In genomic region chr6:109269953-109270517, GRCh38 we compare ENCODE assay signal across 1 cellular context.
TF ChIP-seq lines count a peak whose summit lies in the region.

No MANE protein-coding gene starts in this region.

TF ChIP-seq in HEK293, 187 proteins besides CTCF, POLR2A, EP300 and RAD21 (continued from another document):
- TF ChIP-seq, protein P1, sequence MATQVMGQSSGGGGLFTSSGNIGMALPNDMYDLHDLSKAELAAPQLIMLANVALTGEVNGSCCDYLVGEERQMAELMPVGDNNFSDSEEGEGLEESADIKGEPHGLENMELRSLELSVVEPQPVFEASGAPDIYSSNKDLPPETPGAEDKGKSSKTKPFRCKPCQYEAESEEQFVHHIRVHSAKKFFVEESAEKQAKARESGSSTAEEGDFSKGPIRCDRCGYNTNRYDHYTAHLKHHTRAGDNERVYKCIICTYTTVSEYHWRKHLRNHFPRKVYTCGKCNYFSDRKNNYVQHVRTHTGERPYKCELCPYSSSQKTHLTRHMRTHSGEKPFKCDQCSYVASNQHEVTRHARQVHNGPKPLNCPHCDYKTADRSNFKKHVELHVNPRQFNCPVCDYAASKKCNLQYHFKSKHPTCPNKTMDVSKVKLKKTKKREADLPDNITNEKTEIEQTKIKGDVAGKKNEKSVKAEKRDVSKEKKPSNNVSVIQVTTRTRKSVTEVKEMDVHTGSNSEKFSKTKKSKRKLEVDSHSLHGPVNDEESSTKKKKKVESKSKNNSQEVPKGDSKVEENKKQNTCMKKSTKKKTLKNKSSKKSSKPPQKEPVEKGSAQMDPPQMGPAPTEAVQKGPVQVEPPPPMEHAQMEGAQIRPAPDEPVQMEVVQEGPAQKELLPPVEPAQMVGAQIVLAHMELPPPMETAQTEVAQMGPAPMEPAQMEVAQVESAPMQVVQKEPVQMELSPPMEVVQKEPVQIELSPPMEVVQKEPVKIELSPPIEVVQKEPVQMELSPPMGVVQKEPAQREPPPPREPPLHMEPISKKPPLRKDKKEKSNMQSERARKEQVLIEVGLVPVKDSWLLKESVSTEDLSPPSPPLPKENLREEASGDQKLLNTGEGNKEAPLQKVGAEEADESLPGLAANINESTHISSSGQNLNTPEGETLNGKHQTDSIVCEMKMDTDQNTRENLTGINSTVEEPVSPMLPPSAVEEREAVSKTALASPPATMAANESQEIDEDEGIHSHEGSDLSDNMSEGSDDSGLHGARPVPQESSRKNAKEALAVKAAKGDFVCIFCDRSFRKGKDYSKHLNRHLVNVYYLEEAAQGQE (tag by site-specific recombination; IDR thresholded peaks at IDR 0.05): peak; percentile 65; the same call in 1 of the 2 replicates
- peak; percentile 95 for TF ChIP-seq PRDM1 (tag by site-specific recombination; IDR thresholded peaks at IDR 0.05)
TF ChIP-seq in HEK293: peak in this region for 2.
